2 cellular contexts compared by ENCODE assay signal in genomic region chr22:24760708-24761306, GRCh38.
TF ChIP-seq lines count a peak whose summit lies in the region.

No MANE protein-coding gene starts in this region.

TF ChIP-seq in HepG2, 621 proteins besides CTCF, POLR2A, EP300 and RAD21:
- TF ChIP-seq ZNF678 (CRISPR knock-in tag; IDR thresholded peaks at IDR 0.05), result no peak
- TF ChIP-seq GRHL1 (CRISPR knock-in tag; conservative IDR thresholded peaks at IDR 0.05), result no peak
- TF ChIP-seq FOXP4 (CRISPR knock-in tag; IDR thresholded peaks at IDR 0.05), result no peak
- no peak for TF ChIP-seq EEA1 (CRISPR knock-in tag; IDR thresholded peaks at IDR 0.05; ENCODE audit: borderline replicate concordance)

TF ChIP-seq in GM12878, 131 proteins besides CTCF, POLR2A, EP300 and RAD21:
- TF ChIP-seq NKRF (conservative IDR thresholded peaks at IDR 0.05) (no peak), ZNF384 (IDR thresholded peaks at IDR 0.05; ENCODE audit: borderline replicate concordance, low read depth, low read length) (0 out of 2 replicates have a peak, but pooled peaks have one; percentile 9)
